In the genomic region with DNA sequence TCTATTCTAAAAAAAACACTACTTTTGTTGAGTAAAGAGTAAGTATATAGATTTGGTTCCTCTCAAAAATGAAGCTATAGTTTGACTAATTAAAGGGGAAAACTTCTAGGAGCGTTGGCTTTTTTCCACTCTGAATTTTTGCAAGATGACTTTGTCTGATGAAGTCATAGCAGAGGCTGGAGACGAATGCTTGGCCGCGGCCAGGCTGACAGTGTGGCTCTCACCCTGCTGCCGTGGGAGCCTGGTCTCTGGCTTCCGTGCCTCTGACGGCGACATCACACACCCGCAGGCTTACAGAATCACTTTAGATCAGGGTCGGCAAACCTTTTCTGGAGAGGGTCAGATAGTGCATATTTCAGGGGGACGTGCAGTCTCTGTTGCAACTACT, we compare ENCODE assay signal across 18 cellular contexts.
DNase-seq lines count a peak whose midpoint lies in the region; ATAC-seq and TF ChIP-seq lines count a peak whose summit lies in the region.
"Had no signal": no experiment of that assay in that cellular context is flagged by ENCODE, and none has a peak within 500 bp of the region (broad histone marks: within the 10 kb centered on the region; RNA-seq: fewer than 3 reads in every experiment).

No MANE protein-coding gene starts in this region.

- H3K27me3 ChIP-seq in dorsolateral prefrontal cortex = no peaks in the 10 kb centered on the region
- H3K27me3 ChIP-seq in foreskin keratinocyte = peaks cover 42% of the 10 kb centered on the region
- peaks cover 94% of the 10 kb centered on the region for H3K27me3 ChIP-seq in SJCRH30

- no peaks in the 10 kb centered on the region for H3K36me3 Mint-ChIP-seq in HFFc6 (ENCODE audit: low read depth)
- H3K36me3 Mint-ChIP-seq: naive thymus-derived CD4-positive, alpha-beta T cell had no signal

- H3K27ac Mint-ChIP-seq in HFFc6 = peak overlapping the region; percentile 87
- H3K27ac Mint-ChIP-seq: activated CD4-positive, alpha-beta memory T cell treated with anti-CD3 and anti-CD28 coated beads, Interleukin-2, amount 10 ng/mL, durations not matched to agents 7 days and 5 days; H9; naive thymus-derived CD4-positive, alpha-beta T cell had no signal

- TF ChIP-seq CTCF in AG04449 (IDR thresholded peaks at IDR 0.05; ENCODE audit: insufficient read depth, low read length, missing control alignments) = no peak
- no peak for TF ChIP-seq CTCF in HFFc6 (IDR thresholded peaks at IDR 0.05)
- TF ChIP-seq CTCF in dorsolateral prefrontal cortex (IDR thresholded peaks at IDR 0.05 in 54 of 56, conservative IDR thresholded peaks at IDR 0.05 in 2 of 56; ENCODE audit: low read depth in 1 of 56, partially characterized antibody in 56 of 56) = peak in 2 of 56 donors; percentile 4 to 19
- no peak for TF ChIP-seq CTCF in foreskin keratinocyte (conservative IDR thresholded peaks at IDR 0.05)

- POLR2A ChIA-PET in AG04449 (lab: Yijun Ruan, JAX) = no interaction called here

- H3K36me3 ChIP-seq in SJCRH30 = no peaks in the 10 kb centered on the region

- peak overlapping the region; percentile 58 for H3K4me3 Mint-ChIP-seq in HFFc6
- H3K4me3 Mint-ChIP-seq: activated CD4-positive, alpha-beta memory T cell treated with anti-CD3 and anti-CD28 coated beads, Interleukin-2, amount 10 ng/mL, durations not matched to agents 7 days and 5 days; H9; naive thymus-derived CD4-positive, alpha-beta T cell had no signal

- CTCF ChIA-PET in AG04449 (lab: Yijun Ruan, JAX) = interaction anchor here (1.1 to 9.5 kb wide), 4 partner anchors 18 to 230 kb away, joined by 3 to 147 read pairs (median 38); no protein-coding TSS in a partner anchor

- H3K27ac ChIP-seq in dorsolateral prefrontal cortex (peak overlapping the region in 51 of 59 donors; percentile 7 to 80 (median 52)), foreskin keratinocyte (no peak overlapping the region), SJCRH30 (no peak overlapping the region)
- H3K27ac ChIP-seq: RWPE1 had no signal

- H3K27me3 Mint-ChIP-seq in HFFc6 (ENCODE audit: insufficient read depth) = peaks cover 2% of the 10 kb centered on the region
- H3K27me3 Mint-ChIP-seq: activated CD4-positive, alpha-beta memory T cell treated with anti-CD3 and anti-CD28 coated beads, Interleukin-2, amount 10 ng/mL, durations not matched to agents 7 days and 5 days had no signal

- intact Hi-C loops in dorsolateral prefrontal cortex (cut with DNase I) = no loop called here

- no peaks in the 10 kb centered on the region for H3K4me1 ChIP-seq in foreskin keratinocyte
- H3K4me1 ChIP-seq in SJCRH30 = no peaks in the 10 kb centered on the region

- H3K4me1 Mint-ChIP-seq in HFFc6 (ENCODE audit: low read depth) = peaks cover 20% of the 10 kb centered on the region

- H3K9me3 ChIP-seq in SJCRH30 (replicated peaks) = no peaks in the 10 kb centered on the region

- DNase-seq in AG04449 (ENCODE audit: low read depth, low spot score) (peak; percentile 53), HFFc6 (peak; percentile 51), dorsolateral prefrontal cortex (peak in 2 of 10 donors; percentile 48 to 52), pons (ENCODE audit: low spot score) (peak; percentile 29), foreskin keratinocyte (no peak), mucosa of gallbladder (ENCODE audit: low spot score) (no peak), SJCRH30 (no peak)
- DNase-seq: ACHN; activated CD4-positive, alpha-beta memory T cell treated with anti-CD3 and anti-CD28 coated beads, Interleukin-2, amount 10 ng/mL, durations not matched to agents 7 days and 5 days; activated naive CD4-positive, alpha-beta T cell; DMS79 treated with DMSO at 0.1 percent for 48 hours; H9; naive thymus-derived CD4-positive, alpha-beta T cell; NCI-H1417 treated with DMSO at 0.1 percent for 48 hours; NCI-H526; small intestine had no signal

- H3K9me3 Mint-ChIP-seq in HFFc6 = peaks cover 45% of the 10 kb centered on the region
- H3K9me3 Mint-ChIP-seq: activated CD4-positive, alpha-beta memory T cell treated with anti-CD3 and anti-CD28 coated beads, Interleukin-2, amount 10 ng/mL, durations not matched to agents 7 days and 5 days had no signal

- H3K4me3 ChIP-seq in AG04449 (ENCODE audit: low read depth, low read length) = no peak overlapping the region
- H3K4me3 ChIP-seq in dorsolateral prefrontal cortex = no peak overlapping the region
- H3K4me3 ChIP-seq in SJCRH30 = no peak overlapping the region

- ATAC-seq in foreskin keratinocyte (no peak), HG03108 (IDR thresholded peaks at IDR 0.05; ENCODE audit: unreplicated experiment) (no peak)
- ATAC-seq: naive thymus-derived CD4-positive, alpha-beta T cell had no signal

Comparison
In these comparisons a context has a peak if more than half of its experiments do, and no peak if none do; other contexts are left out.
1. DNase-seq: peak in AG04449 (single experiment), HFFc6 (single experiment) and pons (single experiment); none in foreskin keratinocyte (0 of 2), mucosa of gallbladder (single experiment) and SJCRH30 (0 of 2).
2. H3K27ac ChIP-seq: peak in dorsolateral prefrontal cortex (51 of 59); none in foreskin keratinocyte (single experiment) and SJCRH30 (single experiment).